ENCODE assay signal across 21 cellular contexts in the genomic region with DNA sequence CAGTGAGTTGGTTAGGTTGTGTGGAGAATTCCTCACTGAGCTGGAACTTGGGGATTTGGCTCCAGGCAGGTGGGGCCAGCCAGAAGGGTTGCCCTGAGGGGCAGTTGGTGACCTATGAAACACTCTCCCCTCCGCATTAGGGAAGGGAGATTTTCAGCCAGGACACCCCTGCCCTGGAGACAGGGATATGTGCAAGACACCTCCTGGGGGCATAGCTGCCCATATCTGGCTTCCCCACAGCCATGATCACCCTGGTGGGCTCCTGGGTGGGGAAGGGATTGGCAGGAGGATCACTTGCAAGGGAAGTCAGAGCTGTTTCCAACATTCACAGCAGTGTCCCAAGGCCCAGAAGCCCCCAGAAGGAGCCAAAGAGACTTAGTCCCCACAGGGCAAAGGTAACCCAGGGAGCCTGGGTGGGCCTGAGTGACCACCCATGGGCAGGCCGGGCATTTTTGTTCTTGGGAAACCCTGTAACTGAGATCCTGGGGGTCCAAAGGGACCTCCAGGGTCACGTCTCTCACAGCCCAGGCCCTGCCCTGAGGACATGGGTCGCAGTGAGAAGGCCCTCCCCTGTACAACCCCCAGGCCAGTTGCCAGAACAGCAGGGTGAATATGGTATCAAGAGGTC.
DNase-seq lines count a peak whose midpoint lies in the region; ATAC-seq and TF ChIP-seq lines count a peak whose summit lies in the region.
"Had no signal": no experiment of that assay in that cellular context is flagged by ENCODE, and none has a peak within 500 bp of the region (broad histone marks: within the 10 kb centered on the region; RNA-seq: fewer than 3 reads in every experiment).

No MANE protein-coding gene starts in this region.

- DNase-seq in SK-N-SH = peak; percentile 9
- DNase-seq in H9 = peak; percentile 10
- no peak for DNase-seq in stimulated activated effector memory CD8-positive, alpha-beta T cell treated with anti-CD3 and anti-CD28 coated beads, Interleukin-12 subunit alpha, Interleukin-12 subunit beta, amount 100 ng/mL, for 72 hours (ENCODE audit: low spot score in 2 of 2)
- DNase-seq: CD8-positive, alpha-beta memory T cell; DND-41; GDM1; KG1; NCI-H1092 treated with DMSO at 0.1 percent for 48 hours; NCI-H1694 treated with DMSO at 0.1 percent for 48 hours; NCI-H446; NCI-H774; PC-9; Right ventricle myocardium superior had no signal

- H3K27me3 ChIP-seq in SK-N-SH (ENCODE audit: insufficient read depth) (no peaks in the 10 kb centered on the region), H9 (ENCODE audit: insufficient read depth, low read length) (no peaks in the 10 kb centered on the region)
- H3K27me3 ChIP-seq: BLaER1 had no signal

- CTCF ChIA-PET in SK-N-SH (lab: Yijun Ruan, JAX) = interaction anchor here (1.0 to 1.7 kb wide), 4 partner anchors 11 to 213 kb away, joined by 3 to 5 read pairs (median 4); no protein-coding TSS in a partner anchor

- no peaks in the 10 kb centered on the region for H3K36me3 ChIP-seq in SK-N-SH (replicated peaks in 1 of 2; ENCODE audit: control insufficient read depth in 1 of 2, insufficient read depth in 2 of 2, low read length in 1 of 2)
- H3K36me3 ChIP-seq: BLaER1 had no signal

- no CpG with 5 or more reads among the region's 4 CpGs for WGBS in SK-N-SH (ENCODE audit: low lambda C conversion rate)
- no CpG with 5 or more reads among the region's 4 CpGs for WGBS in H9 (ENCODE audit: extremely low coverage, insufficient read length, low lambda C conversion rate)

- H4K91ac ChIP-seq in H9 (ENCODE audit: insufficient read length, low read depth, low read length) = no peak overlapping the region

- H3K9me3 ChIP-seq in SK-N-SH (no peaks in the 10 kb centered on the region), H9 (ENCODE audit: control insufficient read depth, low read depth, low read length) (no peaks in the 10 kb centered on the region)

- no peaks in the 10 kb centered on the region for H3K23me2 ChIP-seq in H9 (ENCODE audit: insufficient read length, low read depth, low read length, poor library complexity, severe bottlenecking)

- no peak overlapping the region for H2BK12ac ChIP-seq in H9 (ENCODE audit: insufficient read length, low read depth, low read length)

- H2AFZ ChIP-seq in SK-N-SH (ENCODE audit: low read depth) (no peak overlapping the region), H9 (ENCODE audit: low read length) (no peak overlapping the region)
- H2AFZ ChIP-seq: GM23338, PC-9 had no signal

- no peak overlapping the region for H3K27ac Mint-ChIP-seq in H9
- H3K27ac Mint-ChIP-seq in stimulated activated effector memory CD8-positive, alpha-beta T cell treated with anti-CD3 and anti-CD28 coated beads, Interleukin-12 subunit alpha, Interleukin-12 subunit beta, amount 100 ng/mL, for 72 hours = peak overlapping the region; percentile 1
- H3K27ac Mint-ChIP-seq: GM23338 had no signal

- no peak for ATAC-seq in SK-N-SH treated with all-trans-retinoic acid at 6 μM for 48 hours
- ATAC-seq in stimulated activated effector memory CD8-positive, alpha-beta T cell treated with anti-CD3 and anti-CD28 coated beads, Interleukin-12 subunit alpha, Interleukin-12 subunit beta, amount 100 ng/mL, for 72 hours = no peak
- no peak for ATAC-seq in HG03095 (IDR thresholded peaks at IDR 0.05; ENCODE audit: unreplicated experiment)
- no peak for ATAC-seq in GM19351 (IDR thresholded peaks at IDR 0.05; ENCODE audit: unreplicated experiment)
- no peak for ATAC-seq in HG03460 (IDR thresholded peaks at IDR 0.05; ENCODE audit: unreplicated experiment)
- ATAC-seq: GM23338 had no signal

- H3K18ac ChIP-seq in H9 (ENCODE audit: insufficient read length, low read depth, low read length) = no peak overlapping the region

- TF ChIP-seq CTCF in SK-N-SH (IDR thresholded peaks at IDR 0.05) = no peak
- no peak for TF ChIP-seq CTCF in H9 (conservative IDR thresholded peaks at IDR 0.05)

- no peak overlapping the region for H2AK5ac ChIP-seq in H9 (ENCODE audit: insufficient read length, low read length)

- H4K5ac ChIP-seq in H9 (ENCODE audit: insufficient read length, low read depth, low read length) = no peak overlapping the region

- H3K23ac ChIP-seq in H9 (ENCODE audit: insufficient read length, low read depth, low read length) = no peak overlapping the region

- no peak overlapping the region for H2BK120ac ChIP-seq in H9 (ENCODE audit: low read depth, low read length, poor library complexity, severe bottlenecking)

- no peak overlapping the region for H2BK15ac ChIP-seq in H9 (ENCODE audit: low read depth, low read length)

- TF ChIP-seq EP300 in SK-N-SH (IDR thresholded peaks at IDR 0.05; ENCODE audit: borderline replicate concordance in 1 of 2, low read depth in 1 of 2, low read length in 1 of 2) = no peak

- no peak overlapping the region for H2BK5ac ChIP-seq in H9 (ENCODE audit: insufficient read length, low read length)

- H3K9me2 ChIP-seq in SK-N-SH = no peaks in the 10 kb centered on the region

- no peak overlapping the region for H2BK20ac ChIP-seq in H9 (ENCODE audit: low read depth, low read length, poor library complexity, severe bottlenecking)

- H3K36me3 Mint-ChIP-seq in H9 (ENCODE audit: insufficient read depth in 1 of 3, low read depth in 3 of 3) = no peaks in the 10 kb centered on the region
- no peaks in the 10 kb centered on the region for H3K36me3 Mint-ChIP-seq in stimulated activated effector memory CD8-positive, alpha-beta T cell treated with anti-CD3 and anti-CD28 coated beads, Interleukin-12 subunit alpha, Interleukin-12 subunit beta, amount 100 ng/mL, for 72 hours
- H3K36me3 Mint-ChIP-seq: CD8-positive, alpha-beta memory T cell had no signal

- H4K20me1 ChIP-seq in SK-N-SH (ENCODE audit: insufficient read depth) (no peaks in the 10 kb centered on the region), H9 (ENCODE audit: control insufficient read depth, insufficient read depth, insufficient read length) (no peaks in the 10 kb centered on the region)
- H4K20me1 ChIP-seq: BLaER1 had no signal

- H3K9ac ChIP-seq in SK-N-SH = no peak overlapping the region
- H3K9ac ChIP-seq in H9 (ENCODE audit: extremely low read depth, insufficient read length, low read length) = no peak overlapping the region
- H3K9ac ChIP-seq: BLaER1 had no signal

- TF ChIP-seq RAD21 in SK-N-SH (IDR thresholded peaks at IDR 0.05; ENCODE audit: low read length) = no peak

- no peak overlapping the region for H3K56ac ChIP-seq in H9 (ENCODE audit: insufficient read length, low read depth, low read length)

- no peak overlapping the region for H3T11ph ChIP-seq in H9 (ENCODE audit: low read length)

- H3K9me3 Mint-ChIP-seq in H9 = peaks cover 0 to 2% of the 10 kb centered on the region in 2 experiments; a peak in 1 of 5 replicates
- H3K9me3 Mint-ChIP-seq in stimulated activated effector memory CD8-positive, alpha-beta T cell treated with anti-CD3 and anti-CD28 coated beads, Interleukin-12 subunit alpha, Interleukin-12 subunit beta, amount 100 ng/mL, for 72 hours = no peaks in the 10 kb centered on the region
- H3K9me3 Mint-ChIP-seq: GM23338 had no signal

- H3K4me1 ChIP-seq in SK-N-SH (ENCODE audit: control insufficient read depth in 1 of 2, insufficient read depth in 2 of 2, low read depth in 1 of 2, low read length in 1 of 2) (peaks cover 0 to 11% of the 10 kb centered on the region in 2 experiments; a peak in 1 of 4 replicates), H9 (ENCODE audit: insufficient read depth, low read length) (no peaks in the 10 kb centered on the region)
- H3K4me1 ChIP-seq: BLaER1 had no signal

- no peak overlapping the region for H3K4me2 ChIP-seq in SK-N-SH
- H3K4me2 ChIP-seq in H9 (ENCODE audit: insufficient read depth, insufficient read length, low read length) = no peak overlapping the region
- H3K4me2 ChIP-seq: BLaER1, GM23338, PC-9 had no signal

- H3K27me3 Mint-ChIP-seq in H9 (ENCODE audit: low read depth) = peaks cover 16% of the 10 kb centered on the region

- H3K4me3 ChIP-seq in SK-N-SH (ENCODE audit: low read depth in 2 of 2, low read length in 1 of 2) (no peak overlapping the region), iPS-11a (ENCODE audit: low read depth, low read length) (peak overlapping the region; percentile 4)
- H3K4me3 ChIP-seq: BLaER1, GM23338, PC-9 had no signal

- no peaks in the 10 kb centered on the region for H3K79me1 ChIP-seq in H9 (ENCODE audit: insufficient read depth, low read depth, low read length, poor library complexity, severe bottlenecking)

- H4K8ac ChIP-seq in H9 (replicated peaks; ENCODE audit: insufficient read length, low read depth, low read length) = no peak overlapping the region

- POLR2A ChIA-PET in SK-N-SH (lab: Yijun Ruan, JAX) = interaction anchor here (0.6 kb wide), 1 partner anchor 79 kb away, joined by 3 read pairs; no protein-coding TSS in a partner anchor

- no peak overlapping the region for H3K14ac ChIP-seq in H9 (ENCODE audit: insufficient read depth, low read length)

- no peak overlapping the region for H3K4me3 Mint-ChIP-seq in H9
- H3K4me3 Mint-ChIP-seq in stimulated activated effector memory CD8-positive, alpha-beta T cell treated with anti-CD3 and anti-CD28 coated beads, Interleukin-12 subunit alpha, Interleukin-12 subunit beta, amount 100 ng/mL, for 72 hours = no peak overlapping the region
- H3K4me3 Mint-ChIP-seq: GM23338 had no signal

- H3F3A ChIP-seq in SK-N-SH (replicated peaks; ENCODE audit: insufficient read depth) = no peaks in the 10 kb centered on the region

- no peaks in the 10 kb centered on the region for H3K79me2 ChIP-seq in SK-N-SH (ENCODE audit: insufficient read depth)
- H3K79me2 ChIP-seq in H9 (ENCODE audit: insufficient read depth, low read length) = no peaks in the 10 kb centered on the region

- H3K4ac ChIP-seq in H9 (ENCODE audit: low read depth, low read length) = no peak overlapping the region

- no peak overlapping the region for H3K27ac ChIP-seq in SK-N-SH (ENCODE audit: low read depth in 2 of 2, low read length in 1 of 2)
- H3K27ac ChIP-seq in H9 (ENCODE audit: insufficient read length, low read depth, low read length) = no peak overlapping the region
- H3K27ac ChIP-seq: 22Rv1, BLaER1, PC-9 had no signal

- H3K4me1 Mint-ChIP-seq in H9 = peaks cover 15% of the 10 kb centered on the region in 2 experiments
- peaks cover 17% of the 10 kb centered on the region for H3K4me1 Mint-ChIP-seq in stimulated activated effector memory CD8-positive, alpha-beta T cell treated with anti-CD3 and anti-CD28 coated beads, Interleukin-12 subunit alpha, Interleukin-12 subunit beta, amount 100 ng/mL, for 72 hours

TF ChIP-seq in SK-N-SH, 30 proteins besides CTCF, POLR2A, EP300 and RAD21 (continues in another document):
- TF ChIP-seq FOXM1 (IDR thresholded peaks at IDR 0.05; ENCODE audit: low read depth) (no peak), TCF12 (IDR thresholded peaks at IDR 0.05) (no peak), SIN3A (IDR thresholded peaks at IDR 0.05; ENCODE audit: borderline replicate concordance, low read depth, low read length) (no peak), MEF2A (IDR thresholded peaks at IDR 0.05; ENCODE audit: borderline replicate concordance, low read depth) (no peak)

Comparison
In these comparisons a context has a peak if more than half of its experiments do, and no peak if none do; other contexts are left out.
1. DNase-seq: peak in SK-N-SH (single experiment) and H9 (single experiment); none in stimulated activated effector memory CD8-positive, alpha-beta T cell treated with anti-CD3 and anti-CD28 coated beads, Interleukin-12 subunit alpha, Interleukin-12 subunit beta, amount 100 ng/mL, for 72 hours (0 of 2).